In the genomic region with DNA sequence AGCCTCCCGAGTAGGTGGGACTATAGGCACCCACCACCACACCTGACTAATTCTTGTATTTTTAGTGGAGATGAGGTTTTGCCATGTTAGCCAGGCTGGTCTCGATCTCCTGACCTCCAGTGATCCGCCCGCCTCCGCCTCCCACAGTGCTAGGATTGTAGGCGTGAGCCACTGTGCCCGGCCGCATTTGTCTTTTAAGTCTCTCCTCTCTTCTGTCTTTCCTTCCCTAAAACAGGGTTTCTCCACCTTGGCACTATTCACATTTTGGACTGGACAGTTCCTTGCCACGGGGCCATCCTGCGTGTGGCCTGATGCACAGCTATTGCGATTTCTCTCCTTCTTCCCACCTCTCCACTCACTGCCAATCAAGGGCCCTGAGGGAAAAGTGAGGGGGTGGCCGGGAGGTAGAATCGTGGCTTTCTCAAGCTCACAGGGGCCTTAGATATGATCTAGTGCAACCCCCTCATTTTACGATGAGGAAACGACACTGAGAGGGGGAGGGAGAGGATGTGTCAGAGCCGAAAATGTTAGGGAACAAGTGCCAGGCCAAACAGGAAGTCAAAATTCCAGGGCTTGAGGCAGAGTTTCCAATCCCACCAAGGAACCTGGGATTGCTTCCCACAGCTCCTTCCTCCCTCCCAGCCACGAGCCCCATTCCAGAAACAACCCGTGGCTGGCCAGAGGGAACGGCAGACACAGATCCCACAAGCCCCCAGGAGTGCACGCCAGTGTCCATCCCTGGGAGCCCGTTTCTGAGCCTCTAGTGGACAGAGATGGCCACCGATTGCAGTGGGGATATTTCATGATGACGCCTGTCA, we compare ENCODE assay signal across 10 cellular contexts. TPM values are rescaled to one million over a fixed set of nuclear protein-coding genes. Genes with fewer than 3 reads are reported as not detected.
A peak's percentile ranks its signal among the peaks of the same experiment; 100 is the strongest.
DNase-seq lines count a peak whose midpoint lies in the region; ATAC-seq and TF ChIP-seq lines count a peak whose summit lies in the region.
"Had no signal": no experiment of that assay in that cellular context is flagged by ENCODE, and none has a peak within 500 bp of the region (broad histone marks: within the 10 kb centered on the region; RNA-seq: fewer than 3 reads in every experiment).

No MANE protein-coding gene starts in this region.

- DNase-seq in M059J (ENCODE audit: low read depth) (peak; percentile 77), coronary artery (ENCODE audit: low spot score) (peak; percentile 82), mesothelial cell of epicardium (ENCODE audit: low spot score in 2 of 2, unreplicated experiment in 2 of 2) (no peak), tibial nerve (ENCODE audit: low spot score in 2 of 2) (peak in 1 of 2 donors; percentile 67), retina (no peak), posterior cingulate gyrus (no peak)
- DNase-seq: central memory CD4-positive, alpha-beta T cell had no signal

- no peaks in the 10 kb centered on the region for H3K36me3 Mint-ChIP-seq in mesothelial cell of epicardium

- H3K9me3 ChIP-seq in tibial nerve, result no peaks in the 10 kb centered on the region

- intact Hi-C loops in posterior cingulate gyrus (cut with DNase I), result no loop called here

- ATAC-seq in GM21619 (IDR thresholded peaks at IDR 0.05; ENCODE audit: unreplicated experiment), result no peak
- no peak for ATAC-seq in GM18519 (IDR thresholded peaks at IDR 0.05; ENCODE audit: low FRiP score, unreplicated experiment)

- no peaks in the 10 kb centered on the region for H3K36me3 ChIP-seq in tibial nerve

- peak overlapping the region; percentile 69 to 86 for H3K27ac ChIP-seq in coronary artery
- peak overlapping the region; percentile 47 to 88 (median 83) for H3K27ac ChIP-seq in tibial nerve

- TF ChIP-seq CTCF in coronary artery (IDR thresholded peaks at IDR 0.05), result no peak
- TF ChIP-seq CTCF in mesothelial cell of epicardium (IDR thresholded peaks at IDR 0.05; ENCODE audit: unreplicated experiment), result no peak
- TF ChIP-seq CTCF in tibial nerve (IDR thresholded peaks at IDR 0.05), result no peak

- peaks cover 0 to 66% (median 50%) of the 10 kb centered on the region in 4 donors for H3K4me1 ChIP-seq in tibial nerve

- WGBS in tibial nerve, 2 donors, result 32 to 34% methylated on average over 23 of the region's 23 CpGs

- no peaks in the 10 kb centered on the region for H3K9me3 Mint-ChIP-seq in mesothelial cell of epicardium
- H3K9me3 Mint-ChIP-seq: memory B cell had no signal

- TF ChIP-seq EP300 in tibial nerve (IDR thresholded peaks at IDR 0.05), result peak in 1 of 2 donors; percentile 69

- H3K27ac Mint-ChIP-seq in mesothelial cell of epicardium, result peak overlapping the region; percentile 1
- H3K27ac Mint-ChIP-seq: memory B cell had no signal

- peaks cover 31% of the 10 kb centered on the region for H3K4me1 Mint-ChIP-seq in mesothelial cell of epicardium

- no peaks in the 10 kb centered on the region for H3K27me3 ChIP-seq in tibial nerve

- H3K4me3 ChIP-seq in coronary artery (peak overlapping the region; percentile 50), tibial nerve (no peak overlapping the region)

- no peaks in the 10 kb centered on the region for H3K27me3 Mint-ChIP-seq in mesothelial cell of epicardium (ENCODE audit: low read depth)
- H3K27me3 Mint-ChIP-seq: memory B cell had no signal

- TF ChIP-seq POLR2A in tibial nerve (IDR thresholded peaks at IDR 0.05), result no peak

- H3K4me3 Mint-ChIP-seq in mesothelial cell of epicardium, result no peak overlapping the region
- H3K4me3 Mint-ChIP-seq: memory B cell had no signal

RNA-seq across cellular contexts. Expression of gene SCGB1A1, which starts 21.2 kb away (rescaled TPM):
- not detected in 2 replicates for total RNA-seq in M059J (2014; rRNA removed; shearing (Covaris generic))
- total RNA-seq in mesothelial cell of epicardium (not detected in 3 replicates), tibial nerve (not detected)

Comparison
In these comparisons a context has a peak if more than half of its experiments do, and no peak if none do; other contexts are left out.
1. DNase-seq: peak in M059J (single experiment) and coronary artery (single experiment); none in mesothelial cell of epicardium (0 of 2), retina (single experiment) and posterior cingulate gyrus (0 of 10).